Comparison of ENCODE assay signal across 1 cellular context in the genomic region with DNA sequence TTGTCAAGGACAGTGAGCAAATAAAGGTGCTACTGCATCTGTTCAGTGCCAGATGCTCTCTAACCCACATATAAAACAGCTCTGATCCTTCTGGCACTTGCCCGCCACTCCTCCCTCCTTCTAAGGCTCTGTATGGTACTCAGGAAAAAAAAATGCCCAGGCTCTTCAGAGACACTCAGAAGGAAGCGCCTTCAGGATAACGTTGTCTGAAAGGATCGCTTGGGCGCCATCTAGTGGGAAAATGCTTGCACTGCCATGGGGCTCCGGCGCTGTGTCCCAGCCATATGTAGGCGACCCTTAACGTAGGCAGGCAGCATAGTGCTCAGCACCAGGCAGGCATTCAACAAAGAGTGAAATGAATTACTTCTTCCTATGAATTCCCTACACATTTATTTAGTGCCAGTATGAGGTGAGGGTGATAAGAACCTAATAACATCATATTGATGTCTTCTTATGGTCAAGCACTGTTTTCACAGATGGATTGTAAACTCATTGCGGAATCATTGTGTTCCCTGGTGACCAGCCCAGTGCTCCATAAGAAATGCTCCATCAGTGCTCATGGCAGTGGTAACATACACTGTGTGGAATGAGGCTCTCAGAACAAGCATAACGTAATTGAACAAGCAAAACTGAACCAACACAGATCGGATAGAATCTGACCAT.
TF ChIP-seq lines count a peak whose summit lies in the region.

No MANE protein-coding gene starts in this region.

TF ChIP-seq in GM12878, 131 proteins besides CTCF, POLR2A, EP300 and RAD21 (continued from another document):
- TF ChIP-seq, protein P1, sequence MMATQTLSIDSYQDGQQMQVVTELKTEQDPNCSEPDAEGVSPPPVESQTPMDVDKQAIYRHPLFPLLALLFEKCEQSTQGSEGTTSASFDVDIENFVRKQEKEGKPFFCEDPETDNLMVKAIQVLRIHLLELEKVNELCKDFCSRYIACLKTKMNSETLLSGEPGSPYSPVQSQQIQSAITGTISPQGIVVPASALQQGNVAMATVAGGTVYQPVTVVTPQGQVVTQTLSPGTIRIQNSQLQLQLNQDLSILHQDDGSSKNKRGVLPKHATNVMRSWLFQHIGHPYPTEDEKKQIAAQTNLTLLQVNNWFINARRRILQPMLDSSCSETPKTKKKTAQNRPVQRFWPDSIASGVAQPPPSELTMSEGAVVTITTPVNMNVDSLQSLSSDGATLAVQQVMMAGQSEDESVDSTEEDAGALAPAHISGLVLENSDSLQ (IDR thresholded peaks at IDR 0.05), result no peak
- TF ChIP-seq STAT3 (IDR thresholded peaks at IDR 0.05; ENCODE audit: low read depth, low read length), result no peak
- TF ChIP-seq ZZZ3 (IDR thresholded peaks at IDR 0.05; ENCODE audit: control insufficient read depth, insufficient read length, low read depth), result no peak
- TF ChIP-seq ATF7 (IDR thresholded peaks at IDR 0.05; ENCODE audit: low read depth), result no peak
- TF ChIP-seq CREB1 (IDR thresholded peaks at IDR 0.05; ENCODE audit: low read depth), result no peak
- no peak for TF ChIP-seq CBX5 (IDR thresholded peaks at IDR 0.05; ENCODE audit: low read depth)
- TF ChIP-seq SRF (IDR thresholded peaks at IDR 0.05; ENCODE audit: low read depth in 2 of 2, low read length in 2 of 2), result no peak
- TF ChIP-seq, protein P2, sequence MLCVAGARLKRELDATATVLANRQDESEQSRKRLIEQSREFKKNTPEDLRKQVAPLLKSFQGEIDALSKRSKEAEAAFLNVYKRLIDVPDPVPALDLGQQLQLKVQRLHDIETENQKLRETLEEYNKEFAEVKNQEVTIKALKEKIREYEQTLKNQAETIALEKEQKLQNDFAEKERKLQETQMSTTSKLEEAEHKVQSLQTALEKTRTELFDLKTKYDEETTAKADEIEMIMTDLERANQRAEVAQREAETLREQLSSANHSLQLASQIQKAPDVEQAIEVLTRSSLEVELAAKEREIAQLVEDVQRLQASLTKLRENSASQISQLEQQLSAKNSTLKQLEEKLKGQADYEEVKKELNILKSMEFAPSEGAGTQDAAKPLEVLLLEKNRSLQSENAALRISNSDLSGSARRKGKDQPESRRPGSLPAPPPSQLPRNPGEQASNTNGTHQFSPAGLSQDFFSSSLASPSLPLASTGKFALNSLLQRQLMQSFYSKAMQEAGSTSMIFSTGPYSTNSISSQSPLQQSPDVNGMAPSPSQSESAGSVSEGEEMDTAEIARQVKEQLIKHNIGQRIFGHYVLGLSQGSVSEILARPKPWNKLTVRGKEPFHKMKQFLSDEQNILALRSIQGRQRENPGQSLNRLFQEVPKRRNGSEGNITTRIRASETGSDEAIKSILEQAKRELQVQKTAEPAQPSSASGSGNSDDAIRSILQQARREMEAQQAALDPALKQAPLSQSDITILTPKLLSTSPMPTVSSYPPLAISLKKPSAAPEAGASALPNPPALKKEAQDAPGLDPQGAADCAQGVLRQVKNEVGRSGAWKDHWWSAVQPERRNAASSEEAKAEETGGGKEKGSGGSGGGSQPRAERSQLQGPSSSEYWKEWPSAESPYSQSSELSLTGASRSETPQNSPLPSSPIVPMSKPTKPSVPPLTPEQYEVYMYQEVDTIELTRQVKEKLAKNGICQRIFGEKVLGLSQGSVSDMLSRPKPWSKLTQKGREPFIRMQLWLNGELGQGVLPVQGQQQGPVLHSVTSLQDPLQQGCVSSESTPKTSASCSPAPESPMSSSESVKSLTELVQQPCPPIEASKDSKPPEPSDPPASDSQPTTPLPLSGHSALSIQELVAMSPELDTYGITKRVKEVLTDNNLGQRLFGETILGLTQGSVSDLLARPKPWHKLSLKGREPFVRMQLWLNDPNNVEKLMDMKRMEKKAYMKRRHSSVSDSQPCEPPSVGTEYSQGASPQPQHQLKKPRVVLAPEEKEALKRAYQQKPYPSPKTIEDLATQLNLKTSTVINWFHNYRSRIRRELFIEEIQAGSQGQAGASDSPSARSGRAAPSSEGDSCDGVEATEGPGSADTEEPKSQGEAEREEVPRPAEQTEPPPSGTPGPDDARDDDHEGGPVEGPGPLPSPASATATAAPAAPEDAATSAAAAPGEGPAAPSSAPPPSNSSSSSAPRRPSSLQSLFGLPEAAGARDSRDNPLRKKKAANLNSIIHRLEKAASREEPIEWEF (IDR thresholded peaks at IDR 0.05; ENCODE audit: insufficient replicate concordance, low read depth, low read length), result no peak
- TF ChIP-seq, protein P3, sequence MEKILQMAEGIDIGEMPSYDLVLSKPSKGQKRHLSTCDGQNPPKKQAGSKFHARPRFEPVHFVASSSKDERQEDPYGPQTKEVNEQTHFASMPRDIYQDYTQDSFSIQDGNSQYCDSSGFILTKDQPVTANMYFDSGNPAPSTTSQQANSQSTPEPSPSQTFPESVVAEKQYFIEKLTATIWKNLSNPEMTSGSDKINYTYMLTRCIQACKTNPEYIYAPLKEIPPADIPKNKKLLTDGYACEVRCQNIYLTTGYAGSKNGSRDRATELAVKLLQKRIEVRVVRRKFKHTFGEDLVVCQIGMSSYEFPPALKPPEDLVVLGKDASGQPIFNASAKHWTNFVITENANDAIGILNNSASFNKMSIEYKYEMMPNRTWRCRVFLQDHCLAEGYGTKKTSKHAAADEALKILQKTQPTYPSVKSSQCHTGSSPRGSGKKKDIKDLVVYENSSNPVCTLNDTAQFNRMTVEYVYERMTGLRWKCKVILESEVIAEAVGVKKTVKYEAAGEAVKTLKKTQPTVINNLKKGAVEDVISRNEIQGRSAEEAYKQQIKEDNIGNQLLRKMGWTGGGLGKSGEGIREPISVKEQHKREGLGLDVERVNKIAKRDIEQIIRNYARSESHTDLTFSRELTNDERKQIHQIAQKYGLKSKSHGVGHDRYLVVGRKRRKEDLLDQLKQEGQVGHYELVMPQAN (conservative IDR thresholded peaks at IDR 0.05), result no peak
- TF ChIP-seq BRCA1 (IDR thresholded peaks at IDR 0.05; ENCODE audit: low read depth, low read length), result no peak
